In genomic region chr2:80020061-80020460, GRCh38 we compare ENCODE assay signal across 17 cellular contexts.
DNase-seq lines count a peak whose midpoint lies in the region; FAIRE-seq and TF ChIP-seq lines count a peak whose summit lies in the region.
"Had no signal": no experiment of that assay in that cellular context is flagged by ENCODE, and none has a peak within 500 bp of the region (broad histone marks: within the 10 kb centered on the region; RNA-seq: fewer than 3 reads in every experiment).

No MANE protein-coding gene starts in this region.

- H3K4me1 ChIP-seq in small intestine (ENCODE audit: control insufficient read depth in 2 of 2, insufficient read depth in 1 of 2, low read depth in 1 of 2, low read length in 1 of 2) = no peaks in the 10 kb centered on the region

- no peak overlapping the region for H3K27ac ChIP-seq in small intestine (ENCODE audit: low read depth in 1 of 2, low read length in 1 of 2)
- H3K27ac ChIP-seq: PC-9 had no signal

- no peaks in the 10 kb centered on the region for H3K36me3 ChIP-seq in small intestine (ENCODE audit: control insufficient read depth in 2 of 2, insufficient read depth in 2 of 2, low read length in 2 of 2)

- H3K27me3 ChIP-seq in small intestine (ENCODE audit: control insufficient read depth in 2 of 2, insufficient read depth in 2 of 2, low read length in 2 of 2) = no peaks in the 10 kb centered on the region

- no peak for TF ChIP-seq CTCF in GM13976 (IDR thresholded peaks at IDR 0.05; ENCODE audit: borderline replicate concordance, control extremely low read depth, extremely low read depth, insufficient read depth, missing control alignments)

- WGBS in small intestine, 3 donors = 88 to 93% (median 91%) methylated on average over 1 of the region's 1 CpG

- no peak for FAIRE-seq in small intestine (lab: Jason Lieb, UNC)
- FAIRE-seq: HTR-8/SVneo had no signal

- H3K4me3 ChIP-seq in small intestine (ENCODE audit: low read depth in 1 of 2, low read length in 2 of 2) = no peak overlapping the region
- H3K4me3 ChIP-seq: PC-9 had no signal

- in situ Hi-C loops in GM13976 (cut with MboI; ENCODE audit: low sequenced_read_pairs, unreplicated experiment) = no loop called here

- DNase-seq in NCI-H748 (lab: John Stamatoyannopoulos, UW; ENCODE audit: unreplicated experiment) (peak; percentile 95), NCI-H748 treated with DMSO at 0.1 percent for 48 hours (lab: John Stamatoyannopoulos, UW) (no peak), NCI-H146 treated with DMSO at 0.1 percent for 48 hours (lab: John Stamatoyannopoulos, UW; ENCODE audit: unreplicated experiment) (peak; percentile 12), NCI-H526 treated with DMSO at 0.1 percent for 48 hours (lab: John Stamatoyannopoulos, UW) (peak; percentile 53), small intestine (peak; percentile 3), GM13976 (ENCODE audit: low spot score) (no peak), cortex of kidney (lab: John Stamatoyannopoulos, UW) (no peak), RPMI8226 (no peak)
- DNase-seq: CD4-positive, CD25-positive, alpha-beta regulatory T cell; DND-41; GDM1; GOT3; NCI-H1092 treated with DMSO at 0.1 percent for 48 hours; NCI-H446; NK-92 treated with Interleukin-12 subunit alpha and Interleukin-12 subunit beta, amount 100 ng/mL, for 24 hours; PC-9 had no signal

- no peaks in the 10 kb centered on the region for H3K9me3 ChIP-seq in small intestine (ENCODE audit: control insufficient read depth, low read depth)

Comparison
In these comparisons a context has a peak if more than half of its experiments do, and no peak if none do; other contexts are left out.
1. DNase-seq: peak in NCI-H748 (single experiment), NCI-H146 treated with DMSO at 0.1 percent for 48 hours (single experiment), NCI-H526 treated with DMSO at 0.1 percent for 48 hours (single experiment) and small intestine (single experiment); none in NCI-H748 treated with DMSO at 0.1 percent for 48 hours (single experiment), GM13976 (single experiment), cortex of kidney (single experiment) and RPMI8226 (single experiment).